ENCODE assay signal across 8 cellular contexts in the genomic region with DNA sequence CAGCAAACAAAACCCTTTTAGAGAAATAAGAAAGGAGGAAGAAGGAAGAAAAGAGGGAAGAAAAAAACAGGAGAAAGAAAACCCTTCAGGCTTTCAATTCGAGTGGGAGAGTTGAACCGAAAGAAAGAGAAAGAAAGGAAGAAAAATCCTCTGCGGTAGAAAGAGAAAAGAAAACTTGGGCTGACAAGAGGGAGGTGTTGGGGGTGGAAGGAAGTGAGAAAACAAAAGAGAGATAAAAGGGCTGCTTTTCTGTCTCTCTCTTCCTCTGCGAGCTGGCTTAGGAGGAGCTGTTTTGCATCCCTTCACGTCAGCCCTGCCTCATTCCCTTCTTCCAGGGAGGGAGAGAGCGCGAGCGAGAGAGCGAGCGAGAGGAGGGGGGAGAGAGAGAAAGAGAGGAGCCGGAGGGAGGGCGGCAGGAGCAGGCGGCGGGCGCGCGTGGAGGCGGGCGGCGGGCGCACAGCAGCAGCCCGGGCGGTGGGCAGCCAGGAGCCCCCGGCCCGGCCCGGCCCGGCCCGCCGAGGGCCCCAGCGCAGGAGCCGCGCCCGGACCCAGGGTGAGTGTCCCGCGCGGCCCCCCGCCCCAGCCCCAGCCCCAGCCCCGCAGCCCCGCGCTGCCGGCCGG. TPM values are rescaled to one million over a fixed set of nuclear protein-coding genes. Genes with fewer than 3 reads are reported as not detected.
A peak's percentile ranks its signal among the peaks of the same experiment; 100 is the strongest.
DNase-seq lines count a peak whose midpoint lies in the region; ATAC-seq and TF ChIP-seq lines count a peak whose summit lies in the region.

A gene with protein sequence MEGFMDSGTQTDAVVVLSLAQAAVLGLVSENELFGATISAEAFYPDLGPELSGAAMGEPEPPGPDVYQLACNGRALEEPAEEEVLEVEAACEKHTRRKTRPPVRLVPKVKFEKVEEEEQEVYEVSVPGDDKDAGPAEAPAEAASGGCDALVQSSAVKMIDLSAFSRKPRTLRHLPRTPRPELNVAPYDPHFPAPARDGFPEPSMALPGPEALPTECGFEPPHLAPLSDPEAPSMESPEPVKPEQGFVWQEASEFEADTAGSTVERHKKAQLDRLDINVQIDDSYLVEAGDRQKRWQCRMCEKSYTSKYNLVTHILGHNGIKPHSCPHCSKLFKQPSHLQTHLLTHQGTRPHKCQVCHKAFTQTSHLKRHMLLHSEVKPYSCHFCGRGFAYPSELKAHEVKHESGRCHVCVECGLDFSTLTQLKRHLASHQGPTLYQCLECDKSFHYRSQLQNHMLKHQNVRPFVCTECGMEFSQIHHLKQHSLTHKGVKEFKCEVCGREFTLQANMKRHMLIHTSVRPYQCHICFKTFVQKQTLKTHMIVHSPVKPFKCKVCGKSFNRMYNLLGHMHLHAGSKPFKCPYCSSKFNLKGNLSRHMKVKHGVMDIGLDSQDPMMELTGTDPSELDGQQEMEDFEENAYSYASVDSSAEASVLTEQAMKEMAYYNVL (plus strand): TSS at position 263 of the 621 bp plus-strand sequence. CDS start 65,814 bp downstream, outside the sequence.

- H3K27me3 ChIP-seq in HUES64 (ENCODE audit: insufficient read depth, low read length) (0 out of 2 replicates have a peak, but pooled peaks cover 5% of the 10 kb centered on the region), gastrocnemius medialis (no peaks in the 10 kb centered on the region)

- intact Hi-C loops in gastrocnemius medialis (cut with DNase I; ENCODE audit: low total_unique reads) = loop anchor here (5.0 to 10.0 kb wide), 3 partner anchors 96 to 1086 kb away; a partner anchor contains a TSS

- peaks cover 35% of the 10 kb centered on the region for H3K4me1 ChIP-seq in HUES64 (ENCODE audit: insufficient read depth, low read length)
- peaks cover 30 to 35% of the 10 kb centered on the region in 2 donors for H3K4me1 ChIP-seq in gastrocnemius medialis

- H3K27me3 Mint-ChIP-seq in central memory CD8-positive, alpha-beta T cell = no peaks in the 10 kb centered on the region

- H3K36me3 Mint-ChIP-seq in central memory CD8-positive, alpha-beta T cell (ENCODE audit: insufficient read depth) = peaks cover 18% of the 10 kb centered on the region

- H3K4me1 Mint-ChIP-seq in central memory CD8-positive, alpha-beta T cell = peaks cover 60% of the 10 kb centered on the region

- peak; percentile 48 for DNase-seq in ACHN
- peak; percentile 67 for DNase-seq in GM12865 (ENCODE audit: low read depth)
- peak; percentile 48 for DNase-seq in SW480 (ENCODE audit: low spot score)
- no peak for DNase-seq in central memory CD8-positive, alpha-beta T cell (ENCODE audit: low spot score in 2 of 2)
- DNase-seq in inferior parietal cortex (ENCODE audit: extremely low spot score) = peak; percentile 63
- peak in 1 of 2 donors; percentile 45 for DNase-seq in gastrocnemius medialis

- peak within 1 kb of the TSS; percentile 96 for H3K4me3 Mint-ChIP-seq in central memory CD8-positive, alpha-beta T cell

- H3K36me3 ChIP-seq in HUES64 (ENCODE audit: insufficient read depth, low read length) = no peaks in the 10 kb centered on the region
- no peaks in the 10 kb centered on the region for H3K36me3 ChIP-seq in gastrocnemius medialis

- peak; percentile 27 to 36 for TF ChIP-seq POLR2A in gastrocnemius medialis (IDR thresholded peaks at IDR 0.05)

- H3K27ac ChIP-seq in HUES64 (ENCODE audit: low read depth, low read length) (peak within 1 kb of the TSS; percentile 77), gastrocnemius medialis (peak within 1 kb of the TSS; percentile 78 to 87 (median 82))

- H3K27ac Mint-ChIP-seq in central memory CD8-positive, alpha-beta T cell (ENCODE audit: low read depth) = peak within 1 kb of the TSS; percentile 99

- H3K4me3 ChIP-seq in GM12865 (ENCODE audit: low read depth, low read length) = peak within 1 kb of the TSS; percentile 75
- H3K4me3 ChIP-seq in HUES64 (ENCODE audit: low read length) = peak within 1 kb of the TSS; percentile 80
- H3K4me3 ChIP-seq in gastrocnemius medialis = peak within 1 kb of the TSS; percentile 64 to 86 (median 74)

- peak within 1 kb of the TSS; percentile 64 for H3K9ac ChIP-seq in HUES64 (ENCODE audit: low read depth, low read length)

- in situ Hi-C loops in ACHN (cut with HindIII; ENCODE audit: low pct_ligation_motif_present, low pct_unique_long_range_greater_than_20kb, low sequenced_read_pairs) (no loop called here), gastrocnemius medialis (cut with MboI; ENCODE audit: low sequenced_read_pairs in 4 of 4) (loop anchor here in 1 of 4 donors (10.0 kb wide), 1 partner anchor 74 kb away; no protein-coding TSS in a partner anchor)

- peak; percentile 28 for ATAC-seq in central memory CD8-positive, alpha-beta T cell (replicated peaks; ENCODE audit: extremely low read depth, poor library complexity, severe bottlenecking)
- ATAC-seq in gastrocnemius medialis (peak; percentile 34 to 43), GM19395 (IDR thresholded peaks at IDR 0.05; ENCODE audit: unreplicated experiment) (no peak)

- no peaks in the 10 kb centered on the region for H3K9me3 ChIP-seq in HUES64 (ENCODE audit: insufficient read depth, low read depth, low read length)
- H3K9me3 ChIP-seq in gastrocnemius medialis = no peaks in the 10 kb centered on the region

- no peaks in the 10 kb centered on the region for H3K9me3 Mint-ChIP-seq in central memory CD8-positive, alpha-beta T cell

- TF ChIP-seq CTCF in GM12865 (IDR thresholded peaks at IDR 0.05; ENCODE audit: insufficient read depth, low read depth, low read length, missing control alignments) (no peak), gastrocnemius medialis (IDR thresholded peaks at IDR 0.05 in 4 of 5, conservative IDR thresholded peaks at IDR 0.05 in 1 of 5) (no peak)

- under 1% methylated on average over 37 of the region's 42 CpGs for WGBS in HUES64

RNA-seq across cellular contexts. Expression of the gene that starts here (rescaled TPM):
- 22.4 TPM for polyA plus RNA-seq in HUES64 (2013, experiment 1 of 2)
- 20.4 TPM for polyA plus RNA-seq in HUES64 (2013, experiment 2 of 2)
- 1 to 10 TPM; 2.6 to 5.4 (median 3.2) TPM for total RNA-seq in gastrocnemius medialis

Comparison
In these comparisons a context has a peak if more than half of its experiments do, and no peak if none do; other contexts are left out.
1. DNase-seq: peak in ACHN (single experiment), GM12865 (single experiment), SW480 (single experiment) and inferior parietal cortex (single experiment); none in central memory CD8-positive, alpha-beta T cell (0 of 2).
2. Peak in every context shown above with its lines, with median percentiles within 50 percentile points of each other: H3K4me3 ChIP-seq.